ENCODE assay signal across 10 cellular contexts in genomic region chr22:26482171-26482570, GRCh38. TPM values are rescaled to one million over a fixed set of nuclear protein-coding genes. Genes with fewer than 3 reads are reported as not detected.
DNase-seq lines count a peak whose midpoint lies in the region; ATAC-seq and TF ChIP-seq lines count a peak whose summit lies in the region.
"Had no signal": no experiment of that assay in that cellular context is flagged by ENCODE, and none has a peak within 500 bp of the region (broad histone marks: within the 10 kb centered on the region; RNA-seq: fewer than 3 reads in every experiment).

No MANE protein-coding gene starts in this region.

- H3K27ac Mint-ChIP-seq in CD14-positive monocyte: peak overlapping the region in 6 of 7 donors; percentile 40 to 98 (median 88)
- H3K27ac Mint-ChIP-seq in HFFc6: no peak overlapping the region; the same call in 1 of the 2 replicates

- H4K91ac ChIP-seq in mesenchymal stem cell (ENCODE audit: low read length): no peak overlapping the region

- no peak overlapping the region for H3K4ac ChIP-seq in mesenchymal stem cell (ENCODE audit: low read depth in 1 of 2, low read length in 2 of 2)

- H2AFZ ChIP-seq in mesenchymal stem cell (ENCODE audit: low read depth, low read length): no peak overlapping the region

- H3K4me2 ChIP-seq in mesenchymal stem cell (ENCODE audit: low read length, poor library complexity, severe bottlenecking): no peak overlapping the region

- H4K8ac ChIP-seq in mesenchymal stem cell (ENCODE audit: low read length): no peak overlapping the region

- no peaks in the 10 kb centered on the region for H3K27me3 Mint-ChIP-seq in CD14-positive monocyte (ENCODE audit: low read depth in 3 of 3)
- H3K27me3 Mint-ChIP-seq in HFFc6 (ENCODE audit: insufficient read depth): no peaks in the 10 kb centered on the region; the same call in 1 of the 2 replicates

- H3K36me3 Mint-ChIP-seq in CD14-positive monocyte: peaks cover 10 to 19% of the 10 kb centered on the region in 2 donors
- H3K36me3 Mint-ChIP-seq in HFFc6 (ENCODE audit: low read depth): peaks cover 13% of the 10 kb centered on the region

- intact Hi-C loops in CD14-positive monocyte (cut with micrococcal nuclease): loop anchor here in 1 of 2 donors (5.0 kb wide), 2 partner anchors 50 to 110 kb away; partner anchors contain the start of gene TPST2
- intact Hi-C loops in esophagus muscularis mucosa (cut with DNase I): no loop called here

- no peak overlapping the region for H3K18ac ChIP-seq in mesenchymal stem cell (ENCODE audit: low read depth in 1 of 2, low read length in 2 of 2)

- H3K4me3 ChIP-seq in mesenchymal stem cell (ENCODE audit: insufficient read depth in 1 of 2, low read depth in 1 of 2, low read length in 2 of 2) (peak overlapping the region in 1 of 2 experiments; percentile 87), esophagus muscularis mucosa (no peak overlapping the region)

- H3K14ac ChIP-seq in mesenchymal stem cell (ENCODE audit: low read length in 2 of 2): no peak overlapping the region

- peaks cover 23% of the 10 kb centered on the region for H3K79me1 ChIP-seq in mesenchymal stem cell (replicated peaks; ENCODE audit: low read length, poor library complexity, severe bottlenecking)

- H2BK120ac ChIP-seq in mesenchymal stem cell (ENCODE audit: low read depth, low read length): no peak overlapping the region

- H3K4me1 ChIP-seq in mesenchymal stem cell (ENCODE audit: control insufficient read depth, insufficient read depth, low read depth, low read length) (peaks cover 11% of the 10 kb centered on the region), esophagus muscularis mucosa (peaks cover 51 to 69% (median 61%) of the 10 kb centered on the region in 4 donors)

- no peak overlapping the region for H3K23ac ChIP-seq in mesenchymal stem cell (ENCODE audit: low read length in 2 of 2)

- H3K9ac ChIP-seq in mesenchymal stem cell (ENCODE audit: low read length): peak overlapping the region; percentile 98

- H2BK5ac ChIP-seq in mesenchymal stem cell (ENCODE audit: low read depth, low read length, poor library complexity, severe bottlenecking): no peak overlapping the region

- no peak for TF ChIP-seq POLR2A in esophagus muscularis mucosa (IDR thresholded peaks at IDR 0.05; ENCODE audit: low read depth)

- no peaks in the 10 kb centered on the region for H3K9me3 Mint-ChIP-seq in CD14-positive monocyte
- no peaks in the 10 kb centered on the region for H3K9me3 Mint-ChIP-seq in HFFc6

- TF ChIP-seq EP300 in esophagus muscularis mucosa (IDR thresholded peaks at IDR 0.05): no peak

- no peak overlapping the region for H3K4me3 Mint-ChIP-seq in CD14-positive monocyte
- peak overlapping the region; percentile 92 for H3K4me3 Mint-ChIP-seq in HFFc6

- no peak for ATAC-seq in GM21825 (IDR thresholded peaks at IDR 0.05; ENCODE audit: unreplicated experiment)

- H3K27ac ChIP-seq in VCaP (peak overlapping the region; percentile 89), mesenchymal stem cell (ENCODE audit: low read length, poor library complexity, severe bottlenecking) (no peak overlapping the region), esophagus muscularis mucosa (replicated peaks in 1 of 4) (no peak overlapping the region)

- no peak overlapping the region for H2BK12ac ChIP-seq in mesenchymal stem cell (ENCODE audit: low read length in 2 of 2)

- no peak for DNase-seq in CD14-positive monocyte (ENCODE audit: low spot score)
- DNase-seq in HFFc6: no peak
- no peak for DNase-seq in mesenchymal stem cell
- no peak for DNase-seq in esophagus muscularis mucosa (ENCODE audit: extremely low spot score)
- no peak for DNase-seq in NCI-H2171 (lab: John Stamatoyannopoulos, UW)
- no peak for DNase-seq in GOT3 (lab: John Stamatoyannopoulos, UW)
- DNase-seq: activated CD4-positive, CD25-positive, alpha-beta regulatory T cell treated with anti-CD3 and anti-CD28 coated beads, Interleukin-2, amount 50 U/mL, for 72 hours; DMS153 had no signal

- H3K36me3 ChIP-seq in mesenchymal stem cell (ENCODE audit: control insufficient read depth in 1 of 2, insufficient read depth in 2 of 2, low read depth in 1 of 2, low read length in 2 of 2) (peaks cover 3 to 35% of the 10 kb centered on the region in 2 experiments), esophagus muscularis mucosa (peaks cover 5 to 27% (median 13%) of the 10 kb centered on the region in 4 donors)

- no peak overlapping the region for H2BK15ac ChIP-seq in mesenchymal stem cell (ENCODE audit: low read depth, poor library complexity, severe bottlenecking)

- H3K27me3 ChIP-seq in mesenchymal stem cell (ENCODE audit: control insufficient read depth in 1 of 2, insufficient read depth in 1 of 2, low read length in 2 of 2): no peaks in the 10 kb centered on the region
- H3K27me3 ChIP-seq in esophagus muscularis mucosa: no peaks in the 10 kb centered on the region

- no peak overlapping the region for H2AK5ac ChIP-seq in mesenchymal stem cell (ENCODE audit: low read length, severe bottlenecking)

- TF ChIP-seq CTCF in CD14-positive monocyte (IDR thresholded peaks at IDR 0.05) (no peak), HFFc6 (IDR thresholded peaks at IDR 0.05) (no peak), VCaP (conservative IDR thresholded peaks at IDR 0.05) (no peak), esophagus muscularis mucosa (IDR thresholded peaks at IDR 0.05) (no peak)

- 81% methylated on average over 5 of the region's 5 CpGs for WGBS in mesenchymal stem cell
- WGBS in esophagus muscularis mucosa: 55% methylated on average over 5 of the region's 5 CpGs

- no peaks in the 10 kb centered on the region for H3K9me3 ChIP-seq in mesenchymal stem cell (ENCODE audit: control insufficient read depth, low read length)
- no peaks in the 10 kb centered on the region for H3K9me3 ChIP-seq in esophagus muscularis mucosa

- peaks cover 74% of the 10 kb centered on the region for H3K4me1 Mint-ChIP-seq in CD14-positive monocyte
- H3K4me1 Mint-ChIP-seq in HFFc6 (ENCODE audit: low read depth): peaks cover 79% of the 10 kb centered on the region

RNA-seq across cellular contexts. Expression of gene HPS4, which starts 1.4 kb away (rescaled TPM):
- 1 to 10 TPM; 5.7 to 7.5 TPM for polyA plus RNA-seq in CD14-positive monocyte
- total RNA-seq in HFFc6 (2021; fragmentation: NEBNext Ultra II Directional; extraction: Animal tissue kit (Norgen Biotek cat#: 25700)): 10 to 100 TPM; 18.0 to 22.6 (median 20.6) TPM
- polyA plus RNA-seq in mesenchymal stem cell (2013, experiment 1 of 2): 16.9 TPM
- 17.1 TPM for polyA plus RNA-seq in mesenchymal stem cell (2013, experiment 2 of 2)
- 10 to 100 TPM; 15.4 to 17.9 (median 17.5) TPM for total RNA-seq in esophagus muscularis mucosa

RNA-seq across cellular contexts. Expression of gene SRRD, which starts 1.5 kb away (rescaled TPM):
- polyA plus RNA-seq in CD14-positive monocyte: 10 to 100 TPM; 10.0 to 15.0 TPM
- total RNA-seq in HFFc6 (2021; fragmentation: NEBNext Ultra II Directional; extraction: Animal tissue kit (Norgen Biotek cat#: 25700)): 10 to 100 TPM; 15.0 to 21.2 (median 19.1) TPM
- 8.4 TPM for polyA plus RNA-seq in mesenchymal stem cell (2013, experiment 1 of 2)
- 9.2 TPM for polyA plus RNA-seq in mesenchymal stem cell (2013, experiment 2 of 2)
- 10 to 100 TPM; 12.7 to 20.5 (median 15.2) TPM for total RNA-seq in esophagus muscularis mucosa

RNA-seq across cellular contexts. Expression of gene TFIP11, which starts 30.1 kb away (rescaled TPM):
- 10 to 100 TPM; 10.1 to 19.8 TPM for polyA plus RNA-seq in CD14-positive monocyte
- total RNA-seq in HFFc6 (2021; fragmentation: NEBNext Ultra II Directional; extraction: Animal tissue kit (Norgen Biotek cat#: 25700)): 10 to 100 TPM; 31.4 to 35.8 (median 33.9) TPM
- 17.0 TPM for polyA plus RNA-seq in mesenchymal stem cell (2013, experiment 1 of 2)
- polyA plus RNA-seq in mesenchymal stem cell (2013, experiment 2 of 2): 20.7 TPM
- total RNA-seq in esophagus muscularis mucosa: 10 to 100 TPM; 17.9 to 23.5 (median 20.4) TPM

RNA-seq across cellular contexts. Expression of gene ASPHD2, which starts 53.1 kb away (rescaled TPM):
- 1 to 10 TPM; 2.6 to 6.2 TPM for polyA plus RNA-seq in CD14-positive monocyte
- total RNA-seq in HFFc6 (2021; fragmentation: NEBNext Ultra II Directional; extraction: Animal tissue kit (Norgen Biotek cat#: 25700)): 1 to 10 TPM in 5 of 6 experiments, under 1 TPM in 1; 0.85 to 2.3 (median 1.3) TPM
- 0.32 TPM for polyA plus RNA-seq in mesenchymal stem cell (2013, experiment 1 of 2)
- 0.26 TPM for polyA plus RNA-seq in mesenchymal stem cell (2013, experiment 2 of 2)
- total RNA-seq in esophagus muscularis mucosa: 1 to 10 TPM in 2 of 4 donors, under 1 TPM in 2; 0.42 to 1.1 (median 0.88) TPM
